ENCODE assay signal across 8 cellular contexts in genomic region chr5:112186401-112186990, GRCh38.
A peak's percentile ranks its signal among the peaks of the same experiment; 100 is the strongest.
DNase-seq lines count a peak whose midpoint lies in the region; TF ChIP-seq lines count a peak whose summit lies in the region.

No MANE protein-coding gene starts in this region.

- peak; percentile 24 for DNase-seq in NOMO-1 treated with DMSO at 0.1 percent for 48 hours (lab: John Stamatoyannopoulos, UW; ENCODE audit: unreplicated experiment)
- DNase-seq in NOMO-1 treated with dmso at 0.1 percent for 144 hours (lab: John Stamatoyannopoulos, UW; ENCODE audit: unreplicated experiment), result no peak
- DNase-seq in right atrium auricular region (ENCODE audit: low spot score), result no peak
- no peak for DNase-seq in T1000 (lab: John Stamatoyannopoulos, UW)
- DNase-seq in NCI-H187 treated with DMSO at 0.1 percent for 48 hours (lab: John Stamatoyannopoulos, UW), result no peak
- no peak for DNase-seq in activated CD4-positive, alpha-beta T cell treated with anti-CD3 and anti-CD28 coated beads, Interleukin-2, amount 50 U/mL, for 4 hours

- no peaks in the 10 kb centered on the region for H3K4me1 ChIP-seq in KMS-11 (ENCODE audit: low read depth, poor library complexity, severe bottlenecking)
- no peaks in the 10 kb centered on the region for H3K4me1 ChIP-seq in right atrium auricular region

- no peaks in the 10 kb centered on the region for H3K79me2 ChIP-seq in KMS-11 (ENCODE audit: insufficient read depth, low read depth)

- no peaks in the 10 kb centered on the region for H4K20me1 ChIP-seq in KMS-11 (ENCODE audit: insufficient read depth)

- no peak overlapping the region for H3K4me2 ChIP-seq in KMS-11

- H3K27me3 ChIP-seq in KMS-11 (ENCODE audit: insufficient read depth, low read depth), result no peaks in the 10 kb centered on the region
- no peaks in the 10 kb centered on the region for H3K27me3 ChIP-seq in right atrium auricular region

- TF ChIP-seq CTCF in KMS-11 (conservative IDR thresholded peaks at IDR 0.05; ENCODE audit: low read depth, low read length) (peak; percentile 62), VCaP (conservative IDR thresholded peaks at IDR 0.05) (peak; percentile 87), right atrium auricular region (IDR thresholded peaks at IDR 0.05) (peak; percentile 28 to 64)

- H3K9me3 ChIP-seq in right atrium auricular region, result no peaks in the 10 kb centered on the region

- no peak overlapping the region for H3K9ac ChIP-seq in KMS-11

- no peak overlapping the region for H2AFZ ChIP-seq in KMS-11 (ENCODE audit: low read depth)

- H3K36me3 ChIP-seq in KMS-11 (ENCODE audit: insufficient read depth) (no peaks in the 10 kb centered on the region), right atrium auricular region (peaks cover 4% of the 10 kb centered on the region)

- no peak overlapping the region for H3K27ac ChIP-seq in KMS-11
- H3K27ac ChIP-seq in VCaP, result no peak overlapping the region
- no peak overlapping the region for H3K27ac ChIP-seq in right atrium auricular region

- H3K4me3 ChIP-seq in KMS-11 (IDR thresholded peaks at IDR 0.05; ENCODE audit: insufficient read depth, low read depth, low read length) (no peak overlapping the region), right atrium auricular region (no peak overlapping the region)
